ENCODE assay signal across 15 cellular contexts in genomic region chr22:43241138-43241597, GRCh38.
"Had no signal": no experiment of that assay in that cellular context is flagged by ENCODE, and none has a peak within 500 bp of the region (broad histone marks: within the 10 kb centered on the region; RNA-seq: fewer than 3 reads in every experiment).

No MANE protein-coding gene starts in this region.

- H3K4me3 Mint-ChIP-seq: effector memory CD8-positive, alpha-beta T cell; memory B cell; mesothelial cell of epicardium; nephron; type B pancreatic cell had no signal

- H3K4me1 Mint-ChIP-seq: memory B cell had no signal

- H3K4me1 ChIP-seq: vagina had no signal

- H3K36me3 Mint-ChIP-seq: memory B cell, mesothelial cell of epicardium, type B pancreatic cell had no signal

- H3K9me3 Mint-ChIP-seq: effector memory CD8-positive, alpha-beta T cell; memory B cell; mesothelial cell of epicardium; nephron; type B pancreatic cell had no signal

- DNase-seq: effector memory CD8-positive, alpha-beta T cell; foreskin fibroblast; left colon; posterior cingulate gyrus; small intestine; stimulated activated CD4-positive, alpha-beta T cell treated with anti-CD3 and anti-CD28 coated beads, Interleukin-12 subunit alpha, Interleukin-12 subunit beta, amount 100 ng/mL, for 4 hours; stimulated activated naive CD4-positive, alpha-beta T cell had no signal

- H3K4me3 ChIP-seq: esophagus muscularis mucosa, hepatocyte, vagina had no signal

- H3K27me3 ChIP-seq: esophagus muscularis mucosa, hepatocyte, vagina had no signal

- H3K4me2 ChIP-seq: hepatocyte had no signal

- H2AFZ ChIP-seq: hepatocyte had no signal

- FAIRE-seq: small intestine had no signal

- H3K27ac Mint-ChIP-seq: effector memory CD8-positive, alpha-beta T cell; memory B cell; mesothelial cell of epicardium; nephron; type B pancreatic cell had no signal

- H3K27ac ChIP-seq: epithelial cell of prostate, esophagus muscularis mucosa, hepatocyte, vagina had no signal

- ATAC-seq: effector memory CD8-positive, alpha-beta T cell; left colon had no signal

- H3K9me3 ChIP-seq: esophagus muscularis mucosa, vagina had no signal

- H3K36me3 ChIP-seq: vagina had no signal
